ENCODE assay signal across 16 cellular contexts in genomic region chr3:139506792-139507191, GRCh38. TPM values are rescaled to one million over a fixed set of nuclear protein-coding genes. Genes with fewer than 3 reads are reported as not detected.
DNase-seq lines count a peak whose midpoint lies in the region; FAIRE-seq and TF ChIP-seq lines count a peak whose summit lies in the region.
"Had no signal": no experiment of that assay in that cellular context is flagged by ENCODE, and none has a peak within 500 bp of the region (broad histone marks: within the 10 kb centered on the region; RNA-seq: fewer than 3 reads in every experiment).

No MANE protein-coding gene starts in this region.

- H3K18ac ChIP-seq in H1 (ENCODE audit: extremely low read depth, low read length), result no peak overlapping the region

- no peaks in the 10 kb centered on the region for H3K79me2 ChIP-seq in H1 (ENCODE audit: control insufficient read depth in 1 of 2, insufficient read depth in 2 of 2, low read length in 2 of 2)

- H3K36me3 ChIP-seq in H1 (ENCODE audit: control insufficient read depth in 2 of 4, insufficient read depth in 4 of 4, low read length in 3 of 4), result no peaks in the 10 kb centered on the region
- no peaks in the 10 kb centered on the region for H3K36me3 ChIP-seq in WERI-Rb-1
- H3K36me3 ChIP-seq: esophagus muscularis mucosa had no signal

- no peak overlapping the region for H4K5ac ChIP-seq in H1 (ENCODE audit: insufficient read length, low read depth, low read length)

- H3K27me3 ChIP-seq in H1 (replicated peaks in 1 of 4; ENCODE audit: control insufficient read depth in 3 of 4, extremely low read depth in 1 of 4, insufficient read depth in 3 of 4, low read length in 3 of 4), result no peaks in the 10 kb centered on the region
- H3K27me3 ChIP-seq in WERI-Rb-1 (ENCODE audit: insufficient read depth, low read depth, severe bottlenecking), result no peaks in the 10 kb centered on the region
- H3K27me3 ChIP-seq: esophagus muscularis mucosa had no signal

- TF ChIP-seq POLR2A in H1 (IDR thresholded peaks at IDR 0.05; ENCODE audit: control extremely low read depth in 1 of 2, low read depth in 2 of 2, low read length in 2 of 2), result no peak

- H2BK5ac ChIP-seq in H1 (ENCODE audit: low read depth, low read length), result no peak overlapping the region

- H3K9me3 ChIP-seq in H1 (ENCODE audit: insufficient read depth in 2 of 2, low read depth in 1 of 2, low read length in 1 of 2) (no peaks in the 10 kb centered on the region), WERI-Rb-1 (ENCODE audit: severe bottlenecking) (no peaks in the 10 kb centered on the region)
- H3K9me3 ChIP-seq: esophagus muscularis mucosa had no signal

- no peak overlapping the region for H3K9ac ChIP-seq in H1 (replicated peaks in 1 of 4; ENCODE audit: extremely low read depth in 1 of 4, low read depth in 3 of 4, low read length in 3 of 4)

- no peaks in the 10 kb centered on the region for H4K20me1 ChIP-seq in H1 (replicated peaks in 1 of 2; ENCODE audit: control insufficient read depth in 1 of 2, insufficient read depth in 2 of 2, low read length in 2 of 2)

- H2BK20ac ChIP-seq in H1 (ENCODE audit: low read length), result no peak overlapping the region

- no peak overlapping the region for H4K91ac ChIP-seq in H1 (replicated peaks; ENCODE audit: insufficient read length, low read length)

- no peak for TF ChIP-seq EP300 in H1 (IDR thresholded peaks at IDR 0.05; ENCODE audit: borderline replicate concordance in 1 of 2, low read depth in 2 of 2, low read length in 2 of 2)

- no peak overlapping the region for H3K4me2 ChIP-seq in H1 (ENCODE audit: insufficient read depth in 1 of 2, low read depth in 2 of 2, low read length in 2 of 2)
- H3K4me2 ChIP-seq: smooth muscle cell had no signal

- WGBS in H1 (ENCODE audit: extremely low coverage in 1 of 2, insufficient coverage in 1 of 2, insufficient read length in 1 of 2, insufficient replicate concordance in 2 of 2, low coverage in 1 of 2, low lambda C conversion rate in 2 of 2, missing lambda C conversion rate in 1 of 2), 2 experiments, result 85% methylated on average over 2 of the region's 2 CpGs; no CpG with 5 or more reads in 1 of the 2 experiments

- H2BK120ac ChIP-seq in H1 (replicated peaks; ENCODE audit: low read depth, low read length), result no peak overlapping the region

- TF ChIP-seq RAD21 in H1 (IDR thresholded peaks at IDR 0.05 in 1 of 2, conservative IDR thresholded peaks at IDR 0.05 in 1 of 2; ENCODE audit: low read depth in 2 of 2, low read length in 2 of 2), result peak; percentile 51 to 57

- no peak overlapping the region for H2BK15ac ChIP-seq in H1 (ENCODE audit: low read length)

- no peaks in the 10 kb centered on the region for H3K4me1 ChIP-seq in H1 (replicated peaks in 1 of 4; ENCODE audit: control insufficient read depth in 3 of 4, insufficient read depth in 4 of 4, low read length in 3 of 4)
- H3K4me1 ChIP-seq: esophagus muscularis mucosa had no signal

- no peak overlapping the region for H3K4ac ChIP-seq in H1 (replicated peaks; ENCODE audit: insufficient read length, low read depth, low read length)

- no peak overlapping the region for H3K56ac ChIP-seq in H1 (replicated peaks; ENCODE audit: insufficient read length, low read depth, low read length)

- no peak overlapping the region for H3K14ac ChIP-seq in H1 (ENCODE audit: insufficient read length)

- POLR2A ChIA-PET in H1 (lab: Charles Lee; ENCODE audit: partially characterized antibody), result no interaction called here

- H3K79me1 ChIP-seq in H1 (ENCODE audit: low read depth, low read length), result no peaks in the 10 kb centered on the region

- no peak for FAIRE-seq in H1 (lab: Jason Lieb, UNC)

- DNase-seq in COR-L47 (lab: John Stamatoyannopoulos, UW) (peak; percentile 37), LNCaP clone FGC (ENCODE audit: low read depth) (no peak), H1 (ENCODE audit: low read depth in 1 of 2, low spot score in 2 of 2) (no peak), myocyte (ENCODE audit: low read depth) (peak; percentile 58), activated gamma-delta T cell (lab: John Stamatoyannopoulos, UW) (no peak), coronary artery (ENCODE audit: low spot score) (no peak), germinal center (ENCODE audit: low spot score) (no peak), WERI-Rb-1 (no peak)
- DNase-seq: activated CD8-positive, alpha-beta T cell treated with anti-CD3 and anti-CD28 coated beads for 36 hours; amniotic stem cell; DMS79 had no signal

- H3K4me3 ChIP-seq in LNCaP clone FGC (ENCODE audit: low read depth, low read length) (no peak overlapping the region), H1 (ENCODE audit: extremely low read depth in 1 of 4, insufficient read depth in 2 of 4, low read depth in 3 of 4, low read length in 4 of 4) (no peak overlapping the region), coronary artery (no peak overlapping the region), WERI-Rb-1 (ENCODE audit: low read depth, low read length) (no peak overlapping the region)
- H3K4me3 ChIP-seq: esophagus muscularis mucosa, smooth muscle cell had no signal

- TF ChIP-seq CTCF in LNCaP clone FGC (IDR thresholded peaks at IDR 0.05; ENCODE audit: control insufficient read depth, extremely low read depth, insufficient read depth) (0 out of 2 replicates have a peak, but pooled peaks have one; percentile 2), H1 (IDR thresholded peaks at IDR 0.05; ENCODE audit: control extremely low read depth in 1 of 3, insufficient read depth in 1 of 3, low read depth in 1 of 3, low read length in 3 of 3) (peak; percentile 29 to 37 (median 34); a peak in 3 of 4 replicates), coronary artery (IDR thresholded peaks at IDR 0.05) (no peak), WERI-Rb-1 (IDR thresholded peaks at IDR 0.05; ENCODE audit: low read depth, low read length) (no peak)

- no peak overlapping the region for H3K23ac ChIP-seq in H1 (ENCODE audit: insufficient read length)

- no peak overlapping the region for H2BK12ac ChIP-seq in H1 (ENCODE audit: low read depth, low read length)

- CTCF ChIA-PET in H1 (lab: Charles Lee; ENCODE audit: partially characterized antibody), result interaction anchor here (0.8 to 8.7 kb wide), 5 partner anchors 9 to 71 kb away, joined by 3 to 95 read pairs (median 4); no protein-coding TSS in a partner anchor

- no peak overlapping the region for H2AFZ ChIP-seq in H1 (ENCODE audit: low read length)

- H2AK5ac ChIP-seq in H1 (ENCODE audit: low read depth, low read length), result no peak overlapping the region

- H3K27ac ChIP-seq in H1 (ENCODE audit: low read depth, low read length) (no peak overlapping the region), coronary artery (no peak overlapping the region), WERI-Rb-1 (no peak overlapping the region)
- H3K27ac ChIP-seq: esophagus muscularis mucosa, HL-60 had no signal

- H4K8ac ChIP-seq in H1 (ENCODE audit: extremely low read depth, insufficient read depth, low read length), result no peak overlapping the region

- H3K23me2 ChIP-seq in H1 (ENCODE audit: low read depth, low read length), result no peaks in the 10 kb centered on the region; the same call in 1 of the 2 replicates

TF ChIP-seq in H1, 55 proteins besides CTCF, POLR2A, EP300 and RAD21:
- TF ChIP-seq CREB1 (IDR thresholded peaks at IDR 0.05), result no peak
- TF ChIP-seq SIX5 (IDR thresholded peaks at IDR 0.05; ENCODE audit: low read depth, low read length), result no peak
- TF ChIP-seq HDAC2 (IDR thresholded peaks at IDR 0.05; ENCODE audit: borderline replicate concordance in 1 of 2, low read depth in 2 of 2, low read length in 2 of 2), result no peak
- TF ChIP-seq SAP30 (IDR thresholded peaks at IDR 0.05; ENCODE audit: insufficient read depth, insufficient replicate concordance, low read length), result no peak
- no peak for TF ChIP-seq USF2 (IDR thresholded peaks at IDR 0.05; ENCODE audit: low read length)
- no peak for TF ChIP-seq KDM1A (IDR thresholded peaks at IDR 0.05; ENCODE audit: borderline replicate concordance, low read length)
- no peak for TF ChIP-seq FOSL1 (IDR thresholded peaks at IDR 0.05; ENCODE audit: insufficient read depth, low read depth, low read length)
- no peak for TF ChIP-seq TEAD4 (IDR thresholded peaks at IDR 0.05; ENCODE audit: low read depth, low read length)

RNA-seq across cellular contexts. Expression of gene RBP2, which starts 30.5 kb away (rescaled TPM):
- not detected in 2 replicates for total RNA-seq in H1 (2021; fragmentation: NEBNext Ultra II Directional; extraction: Animal tissue kit (Norgen Biotek cat#: 25700))
- not detected in 2 replicates for polyA plus RNA-seq in H1 (2011; rRNA removed)
- polyA plus RNA-seq in H1 (2011; cell fraction: cytosol; rRNA removed), result not detected
- polyA plus RNA-seq in H1 (2011; cell fraction: nucleus; rRNA removed), result not detected
- 0.27 TPM in 1 of 4 replicates, not detected in the others for polyA plus RNA-seq in H1 (2012, experiment 1 of 2)
- not detected for polyA plus RNA-seq in H1 (2012, experiment 2 of 2)
- polyA plus RNA-seq in H1 (2013, experiment 1 of 2), result not detected
- not detected for polyA plus RNA-seq in H1 (2013, experiment 2 of 2)
- not detected in 2 replicates for polyA minus RNA-seq in H1 (2011; rRNA and poly(A)+ RNA removed)
- not detected for polyA minus RNA-seq in H1 (2011; cell fraction: cytosol; rRNA and poly(A)+ RNA removed)
- polyA minus RNA-seq in H1 (2011; cell fraction: nucleus; rRNA and poly(A)+ RNA removed), result not detected
- 0.78 and 0.94 TPM in 2 replicates for total RNA-seq in myocyte
- not detected for polyA plus RNA-seq in myocyte (2012)
- total RNA-seq: activated CD8-positive, alpha-beta T cell treated with anti-CD3 and anti-CD28 coated beads for 36 hours; activated T-helper 17 cell treated with anti-CD3 and anti-CD28 coated beads, Interleukin-2, amount 50 U/mL, for 72 hours; esophagus muscularis mucosa; lung microvascular endothelial cell; smooth muscle cell had no signal
- polyA plus RNA-seq: smooth muscle cell had no signal

RNA-seq across cellular contexts. Expression of gene RBP1, which starts 32.8 kb away (rescaled TPM):
- total RNA-seq in H1 (2021; fragmentation: NEBNext Ultra II Directional; extraction: Animal tissue kit (Norgen Biotek cat#: 25700)), result 47.8 and 56.6 TPM in 2 replicates
- 54.5 and 79.4 TPM in 2 replicates for polyA plus RNA-seq in H1 (2011; rRNA removed)
- polyA plus RNA-seq in H1 (2011; cell fraction: cytosol; rRNA removed), result 84.5 TPM
- polyA plus RNA-seq in H1 (2011; cell fraction: nucleus; rRNA removed), result 34.5 TPM
- polyA plus RNA-seq in H1 (2012, experiment 1 of 2), result 57.6 to 87.8 TPM (median 79.2 TPM) in 4 replicates
- polyA plus RNA-seq in H1 (2012, experiment 2 of 2), result 41.5 TPM
- 44.4 TPM for polyA plus RNA-seq in H1 (2013, experiment 1 of 2)
- polyA plus RNA-seq in H1 (2013, experiment 2 of 2), result 47.2 TPM
- polyA minus RNA-seq in H1 (2011; rRNA and poly(A)+ RNA removed), result 24.6 and 35.3 TPM in 2 replicates
- polyA minus RNA-seq in H1 (2011; cell fraction: cytosol; rRNA and poly(A)+ RNA removed), result 8.4 TPM
- polyA minus RNA-seq in H1 (2011; cell fraction: nucleus; rRNA and poly(A)+ RNA removed), result 14.8 TPM
- 8.9 and 9.6 TPM in 2 replicates for total RNA-seq in myocyte
- 84.1 TPM for polyA plus RNA-seq in myocyte (2012)
- total RNA-seq: activated CD8-positive, alpha-beta T cell treated with anti-CD3 and anti-CD28 coated beads for 36 hours; activated T-helper 17 cell treated with anti-CD3 and anti-CD28 coated beads, Interleukin-2, amount 50 U/mL, for 72 hours had no signal

Comparison
In these comparisons a context has a peak if more than half of its experiments do, and no peak if none do; other contexts are left out.
1. DNase-seq: peak in COR-L47 (single experiment) and myocyte (single experiment); none in LNCaP clone FGC (single experiment), H1 (0 of 2), activated gamma-delta T cell (single experiment), coronary artery (single experiment), germinal center (single experiment) and WERI-Rb-1 (single experiment).
2. CTCF ChIP-seq: peak in LNCaP clone FGC (single experiment) and H1 (3 of 3); none in coronary artery (single experiment) and WERI-Rb-1 (single experiment).